ENCODE assay signal across 19 cellular contexts in genomic region chr3:57166660-57167059, GRCh38. TPM values are rescaled to one million over a fixed set of nuclear protein-coding genes. Genes with fewer than 3 reads are reported as not detected.
"Had no signal": no experiment of that assay in that cellular context is flagged by ENCODE, and none has a peak within 500 bp of the region (broad histone marks: within the 10 kb centered on the region; RNA-seq: fewer than 3 reads in every experiment).

No MANE protein-coding gene starts in this region.

- H3K27ac Mint-ChIP-seq: activated B cell treated with CpG ODN at 0.5 μM for 24 hours; activated CD4-positive, alpha-beta memory T cell treated with anti-CD3 and anti-CD28 coated beads for 36 hours; activated naive CD4-positive, alpha-beta T cell treated with anti-CD3 and anti-CD28 coated beads for 36 hours; naive thymus-derived CD4-positive, alpha-beta T cell had no signal

- H3K9me3 ChIP-seq: ascending aorta, breast epithelium, esophagus squamous epithelium, heart right ventricle, mucosa of descending colon, right lobe of liver, testis, upper lobe of left lung had no signal

- H3K27me3 ChIP-seq: ascending aorta, breast epithelium, right lobe of liver, testis had no signal

- H3K27ac ChIP-seq: ascending aorta, breast epithelium, coronary artery, esophagus squamous epithelium, heart right ventricle, right lobe of liver, testis, upper lobe of left lung had no signal

- H3K36me3 ChIP-seq: ascending aorta, breast epithelium, esophagus squamous epithelium, heart right ventricle, right lobe of liver, upper lobe of left lung had no signal

- DNase-seq: activated B cell treated with CpG ODN at 0.5 μM for 24 hours; activated CD4-positive, alpha-beta memory T cell treated with anti-CD3 and anti-CD28 coated beads for 36 hours; activated CD4-positive, alpha-beta T cell treated with anti-CD3 and anti-CD28 coated beads for 4 hours; activated naive CD4-positive, alpha-beta T cell treated with anti-CD3 and anti-CD28 coated beads for 36 hours; activated T-cell treated with anti-CD3 and anti-CD28 coated beads for 4 hours; effector CD4-positive, alpha-beta T cell; esophagus squamous epithelium; heart right ventricle; left ventricle myocardium superior; mucosa of descending colon; naive thymus-derived CD4-positive, alpha-beta T cell; right lobe of liver; small intestine; stimulated activated CD4-positive, alpha-beta T cell treated with anti-CD3 and anti-CD28 coated beads, Interleukin-4, amount 100 ng/mL, for 1 hour; testis; upper lobe of left lung had no signal

- ATAC-seq: heart right ventricle; left ventricle myocardium superior; mucosa of descending colon; naive thymus-derived CD4-positive, alpha-beta T cell; right lobe of liver had no signal

- H3K4me3 ChIP-seq: ascending aorta, breast epithelium, coronary artery, esophagus squamous epithelium, heart right ventricle, mucosa of descending colon, right lobe of liver, testis, upper lobe of left lung had no signal

- H3K36me3 Mint-ChIP-seq: activated CD4-positive, alpha-beta memory T cell treated with anti-CD3 and anti-CD28 coated beads for 36 hours; naive thymus-derived CD4-positive, alpha-beta T cell had no signal

- H3K9me3 Mint-ChIP-seq: activated B cell treated with CpG ODN at 0.5 μM for 24 hours; activated CD4-positive, alpha-beta memory T cell treated with anti-CD3 and anti-CD28 coated beads for 36 hours; activated naive CD4-positive, alpha-beta T cell treated with anti-CD3 and anti-CD28 coated beads for 36 hours had no signal

RNA-seq across cellular contexts. Expression of gene IL17RD, which starts 1.5 kb away (rescaled TPM):
- total RNA-seq: activated B cell treated with CpG ODN at 0.5 μM for 24 hours had no signal
- polyA plus RNA-seq: naive thymus-derived CD4-positive, alpha-beta T cell had no signal

RNA-seq across cellular contexts. Expression of gene HESX1, which starts 33.1 kb away (rescaled TPM):
- total RNA-seq: ascending aorta; naive thymus-derived CD4-positive, alpha-beta T cell had no signal
